16 cellular contexts compared by ENCODE assay signal in genomic region chr3:55756976-55757375, GRCh38.
DNase-seq lines count a peak whose midpoint lies in the region; ATAC-seq and TF ChIP-seq lines count a peak whose summit lies in the region.
"Had no signal": no experiment of that assay in that cellular context is flagged by ENCODE, and none has a peak within 500 bp of the region (broad histone marks: within the 10 kb centered on the region; RNA-seq: fewer than 3 reads in every experiment).

No MANE protein-coding gene starts in this region.

- no peak overlapping the region for H2AK5ac ChIP-seq in H9 (ENCODE audit: insufficient read length, low read length)

- H3K79me1 ChIP-seq in H9 (ENCODE audit: insufficient read depth, low read depth, low read length, poor library complexity, severe bottlenecking), result no peaks in the 10 kb centered on the region

- peaks cover 34 to 39% of the 10 kb centered on the region in 2 experiments for H3K4me1 Mint-ChIP-seq in H9
- H3K4me1 Mint-ChIP-seq: B cell had no signal

- H4K91ac ChIP-seq in H9 (ENCODE audit: insufficient read length, low read depth, low read length), result no peak overlapping the region

- H3K9ac ChIP-seq in H9 (ENCODE audit: extremely low read depth, insufficient read length, low read length) (no peak overlapping the region), SK-N-MC (ENCODE audit: insufficient read length) (peak overlapping the region; percentile 47)
- H3K9ac ChIP-seq: BLaER1 treated with 17β-estradiol and CSF1 and Interleukin-3, amounts not matched to agents 10 nM and 100 nM had no signal

- H3K36me3 Mint-ChIP-seq in H9 (ENCODE audit: insufficient read depth in 1 of 3, low read depth in 3 of 3), result no peaks in the 10 kb centered on the region
- H3K36me3 Mint-ChIP-seq: CD8-positive, alpha-beta T cell had no signal

- H2BK12ac ChIP-seq in H9 (ENCODE audit: insufficient read length, low read depth, low read length), result no peak overlapping the region

- no peaks in the 10 kb centered on the region for H4K20me1 ChIP-seq in H9 (ENCODE audit: control insufficient read depth, insufficient read depth, insufficient read length)
- H4K20me1 ChIP-seq: BLaER1 treated with 17β-estradiol and CSF1 and Interleukin-3, amounts not matched to agents 10 nM and 100 nM had no signal

- H3K27ac Mint-ChIP-seq in H9, result peak overlapping the region in 2 of 3 experiments; percentile 18 to 59; a peak in 2 of 7 replicates
- H3K27ac Mint-ChIP-seq: B cell; CD4-positive, alpha-beta T cell; CD8-positive, alpha-beta T cell had no signal

- no peaks in the 10 kb centered on the region for H3K23me2 ChIP-seq in H9 (ENCODE audit: insufficient read length, low read depth, low read length, poor library complexity, severe bottlenecking)

- H4K5ac ChIP-seq in H9 (ENCODE audit: insufficient read length, low read depth, low read length), result no peak overlapping the region

- H4K8ac ChIP-seq in H9 (replicated peaks; ENCODE audit: insufficient read length, low read depth, low read length), result no peak overlapping the region

- ATAC-seq in stimulated activated naive CD8-positive, alpha-beta T cell treated with anti-CD3 and anti-CD28 coated beads, Interleukin-15, Interleukin-2, amounts not matched to agents 100 U/mL and 50 U/mL, for 24 hours, result no peak
- ATAC-seq: CD8-positive, alpha-beta T cell had no signal

- no peak overlapping the region for H2BK5ac ChIP-seq in H9 (ENCODE audit: insufficient read length, low read length)

- no peaks in the 10 kb centered on the region for H3K9me3 Mint-ChIP-seq in H9
- H3K9me3 Mint-ChIP-seq: CD4-positive, alpha-beta T cell; CD8-positive, alpha-beta T cell had no signal

- H3K4ac ChIP-seq in H9 (ENCODE audit: low read depth, low read length), result no peak overlapping the region

- no peak overlapping the region for H3K23ac ChIP-seq in H9 (ENCODE audit: insufficient read length, low read depth, low read length)

- TF ChIP-seq CTCF in H9 (conservative IDR thresholded peaks at IDR 0.05), result no peak

- peak overlapping the region; percentile 54 for H3K4me3 ChIP-seq in SK-N-MC
- H3K4me3 ChIP-seq: BLaER1 treated with 17β-estradiol and CSF1 and Interleukin-3, amounts not matched to agents 10 nM and 100 nM had no signal

- 0 out of 5 replicates have a peak overlapping the region, but pooled peaks of 1 of the 2 experiments have one; percentile 39 for H3K4me3 Mint-ChIP-seq in H9
- H3K4me3 Mint-ChIP-seq: B cell; CD4-positive, alpha-beta T cell; CD8-positive, alpha-beta T cell had no signal

- H3K27ac ChIP-seq in H9 (ENCODE audit: insufficient read length, low read depth, low read length) (no peak overlapping the region), SK-N-MC (peak overlapping the region; percentile 63)
- H3K27ac ChIP-seq: BLaER1 treated with 17β-estradiol and CSF1 and Interleukin-3, amounts not matched to agents 10 nM and 100 nM; C4-2B had no signal

- H2BK20ac ChIP-seq in H9 (ENCODE audit: low read depth, low read length, poor library complexity, severe bottlenecking), result no peak overlapping the region

- no peaks in the 10 kb centered on the region for H3K36me3 ChIP-seq in SK-N-MC (ENCODE audit: insufficient read depth, low read length)
- H3K36me3 ChIP-seq: BLaER1 treated with 17β-estradiol and CSF1 and Interleukin-3, amounts not matched to agents 10 nM and 100 nM had no signal

- DNase-seq in H9 (no peak), SK-N-MC (ENCODE audit: low read depth, low spot score) (peak; percentile 66), NCI-H1417 (lab: John Stamatoyannopoulos, UW) (no peak), HEK293T (ENCODE audit: extremely low spot score) (no peak)
- no peak for DNase-seq in stimulated activated naive CD8-positive, alpha-beta T cell treated with anti-CD3 and anti-CD28 coated beads, Interleukin-15, Interleukin-2, amounts not matched to agents 100 U/mL and 50 U/mL, for 24 hours
- DNase-seq: 8988T; AML-193; Caco-2; Calu3; CD4-positive, alpha-beta T cell; CD8-positive, alpha-beta T cell; DMS79 treated with DMSO at 0.1 percent for 48 hours; GF-D8 had no signal

- H3K79me2 ChIP-seq in H9 (ENCODE audit: insufficient read depth, low read length), result no peaks in the 10 kb centered on the region

- no peaks in the 10 kb centered on the region for H3K27me3 Mint-ChIP-seq in H9 (ENCODE audit: low read depth)
- H3K27me3 Mint-ChIP-seq: B cell had no signal

- H3T11ph ChIP-seq in H9 (ENCODE audit: low read length), result no peak overlapping the region

- no peak overlapping the region for H3K56ac ChIP-seq in H9 (ENCODE audit: insufficient read length, low read depth, low read length)

- CTCF ChIA-PET in HEK293T (lab: Yijun Ruan, JAX), result no interaction called here

- H2AFZ ChIP-seq in H9 (ENCODE audit: low read length), result no peak overlapping the region

- no peak overlapping the region for H2BK120ac ChIP-seq in H9 (ENCODE audit: low read depth, low read length, poor library complexity, severe bottlenecking)

- WGBS in H9 (ENCODE audit: extremely low coverage, insufficient read length, low lambda C conversion rate), result no CpG with 5 or more reads among the region's 2 CpGs

- H3K4me2 ChIP-seq in H9 (ENCODE audit: insufficient read depth, insufficient read length, low read length), result no peak overlapping the region
- H3K4me2 ChIP-seq: BLaER1 treated with 17β-estradiol and CSF1 and Interleukin-3, amounts not matched to agents 10 nM and 100 nM had no signal

- POLR2A ChIA-PET in HEK293T (lab: Yijun Ruan, JAX), result interaction anchor here (0.6 kb wide), 1 partner anchor 909 kb away, joined by 3 read pairs; no protein-coding TSS in a partner anchor

- no peaks in the 10 kb centered on the region for H3K9me3 ChIP-seq in H9 (ENCODE audit: control insufficient read depth, low read depth, low read length)
- no peaks in the 10 kb centered on the region for H3K9me3 ChIP-seq in SK-N-MC (ENCODE audit: low read depth, low read length)
- H3K9me3 ChIP-seq: BLaER1 treated with 17β-estradiol and CSF1 and Interleukin-3, amounts not matched to agents 10 nM and 100 nM; Caco-2 had no signal

- H3K27me3 ChIP-seq in H9 (ENCODE audit: insufficient read depth, low read length), result no peaks in the 10 kb centered on the region
- H3K27me3 ChIP-seq: BLaER1 treated with 17β-estradiol and CSF1 and Interleukin-3, amounts not matched to agents 10 nM and 100 nM had no signal

- H3K14ac ChIP-seq in H9 (ENCODE audit: insufficient read depth, low read length), result no peak overlapping the region

- peaks cover 3% of the 10 kb centered on the region; the same call in 1 of the 2 replicates for H3K4me1 ChIP-seq in H9 (ENCODE audit: insufficient read depth, low read length)
- H3K4me1 ChIP-seq: Caco-2 had no signal

- H2BK15ac ChIP-seq in H9 (ENCODE audit: low read depth, low read length), result no peak overlapping the region

- H3K18ac ChIP-seq in H9 (ENCODE audit: insufficient read length, low read depth, low read length), result no peak overlapping the region

TF ChIP-seq in HEK293T, 16 proteins besides CTCF, POLR2A, EP300 and RAD21:
- no peak for TF ChIP-seq CTBP1 (IDR thresholded peaks at IDR 0.05; ENCODE audit: borderline replicate concordance)
- no peak for TF ChIP-seq PKNOX1 (IDR thresholded peaks at IDR 0.05)
- TF ChIP-seq BHLHE40 (IDR thresholded peaks at IDR 0.05; ENCODE audit: borderline replicate concordance), result no peak
- no peak for TF ChIP-seq HDGF (IDR thresholded peaks at IDR 0.05; ENCODE audit: borderline replicate concordance)
- no peak for TF ChIP-seq ELF4 (IDR thresholded peaks at IDR 0.05)
- no peak for TF ChIP-seq FOXK2 (IDR thresholded peaks at IDR 0.05)
- TF ChIP-seq ARNT (IDR thresholded peaks at IDR 0.05), result no peak
- TF ChIP-seq SUZ12 (IDR thresholded peaks at IDR 0.05), result no peak
- TF ChIP-seq LEF1 (IDR thresholded peaks at IDR 0.05; ENCODE audit: borderline replicate concordance), result no peak
- TF ChIP-seq L3MBTL2 (conservative IDR thresholded peaks at IDR 0.05), result no peak
- TF ChIP-seq FOXM1 (IDR thresholded peaks at IDR 0.05; ENCODE audit: borderline replicate concordance), result no peak
- TF ChIP-seq NFRKB (IDR thresholded peaks at IDR 0.05), result no peak
- no peak for TF ChIP-seq FOXA1 (IDR thresholded peaks at IDR 0.05)
- no peak for TF ChIP-seq ZNF384 (IDR thresholded peaks at IDR 0.05)
- no peak for TF ChIP-seq SP1 (IDR thresholded peaks at IDR 0.05)
- no peak for TF ChIP-seq TARDBP (IDR thresholded peaks at IDR 0.05)
